9 cellular contexts compared by ENCODE assay signal in the genomic region with DNA sequence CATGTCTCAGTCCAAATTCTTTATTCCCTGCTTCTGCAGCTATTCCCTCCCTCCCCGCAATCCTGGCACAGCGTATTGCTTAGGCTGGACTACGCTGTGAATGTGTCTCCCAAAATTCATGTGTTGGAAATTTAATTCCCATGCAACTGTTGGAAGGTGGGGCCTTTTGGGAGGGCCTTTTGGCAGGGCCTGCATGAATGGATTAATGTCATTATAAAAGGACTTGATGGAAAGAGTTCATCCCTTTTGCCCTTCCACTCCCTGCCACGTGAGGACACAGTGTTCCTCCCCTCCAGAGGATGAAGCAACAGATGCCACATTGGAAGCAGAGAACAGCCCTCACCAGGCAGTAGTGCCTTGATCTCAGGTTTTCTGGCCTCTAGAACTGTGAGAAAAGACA. TPM values are rescaled to one million over a fixed set of nuclear protein-coding genes. Genes with fewer than 3 reads are reported as not detected.
DNase-seq lines count a peak whose midpoint lies in the region; ATAC-seq, FAIRE-seq and TF ChIP-seq lines count a peak whose summit lies in the region.
"Had no signal": no experiment of that assay in that cellular context is flagged by ENCODE, and none has a peak within 500 bp of the region (broad histone marks: within the 10 kb centered on the region; RNA-seq: fewer than 3 reads in every experiment).

No MANE protein-coding gene starts in this region.

- H3K9ac ChIP-seq in KMS-11 (no peak overlapping the region), endothelial cell of umbilical vein (replicated peaks; ENCODE audit: extremely low read depth, insufficient read depth, low read length) (no peak overlapping the region), liver (ENCODE audit: low read depth in 1 of 2, low read length in 2 of 2) (no peak overlapping the region)

- no peaks in the 10 kb centered on the region for H3K27me3 ChIP-seq in KMS-11 (ENCODE audit: insufficient read depth, low read depth)
- no peaks in the 10 kb centered on the region for H3K27me3 ChIP-seq in endothelial cell of umbilical vein (ENCODE audit: control insufficient read depth in 2 of 2, insufficient read depth in 2 of 2, low read length in 2 of 2)
- peaks cover 0 to 5% (median 0%) of the 10 kb centered on the region in 4 donors for H3K27me3 ChIP-seq in liver (ENCODE audit: control insufficient read depth in 4 of 4, insufficient read depth in 4 of 4, low read length in 3 of 4)
- peaks cover 0 to 4% of the 10 kb centered on the region in 2 donors for H3K27me3 ChIP-seq in tibial artery
- H3K27me3 ChIP-seq: SJCRH30 had no signal

- no TSS peak for BruUV-seq in endothelial cell of umbilical vein (replicated peaks; lab: Mats Ljungman, UMichigan)

- H3K4me1 ChIP-seq in KMS-11 (ENCODE audit: low read depth, poor library complexity, severe bottlenecking) (peaks cover 13% of the 10 kb centered on the region), endothelial cell of umbilical vein (ENCODE audit: control insufficient read depth, extremely low read depth, insufficient read depth, low read length) (peaks cover 3% of the 10 kb centered on the region), liver (ENCODE audit: control insufficient read depth in 4 of 4, insufficient read depth in 4 of 4, low read length in 3 of 4) (peaks cover 0 to 3% (median 2%) of the 10 kb centered on the region in 4 donors), tibial artery (peaks cover 0 to 7% (median 3%) of the 10 kb centered on the region in 4 donors)
- H3K4me1 ChIP-seq: SJCRH30 had no signal

- CTCF ChIA-PET in endothelial cell of umbilical vein (lab: Charles Lee), result interaction anchor here (0.6 to 4.9 kb wide), 16 partner anchors 11 to 627 kb away, joined by 3 to 50 read pairs (median 3); a partner anchor contains a TSS

- TF ChIP-seq POLR2A in endothelial cell of umbilical vein (IDR thresholded peaks at IDR 0.05; ENCODE audit: low read depth, low read length), result no peak

- H3K9me1 ChIP-seq in endothelial cell of umbilical vein (replicated peaks; ENCODE audit: control insufficient read depth, extremely low read depth, insufficient read depth, low read length), result no peaks in the 10 kb centered on the region

- H3K36me3 ChIP-seq in KMS-11 (ENCODE audit: insufficient read depth) (no peaks in the 10 kb centered on the region), endothelial cell of umbilical vein (ENCODE audit: control insufficient read depth in 2 of 2, extremely low read depth in 1 of 2, insufficient read depth in 2 of 2, low read length in 2 of 2) (no peaks in the 10 kb centered on the region), liver (ENCODE audit: control insufficient read depth in 4 of 4, insufficient read depth in 3 of 4, low read depth in 1 of 4, low read length in 3 of 4) (no peaks in the 10 kb centered on the region), tibial artery (no peaks in the 10 kb centered on the region)
- H3K36me3 ChIP-seq: SJCRH30 had no signal

- WGBS in liver, result 75% methylated on average over 4 of the region's 4 CpGs

- FAIRE-seq in endothelial cell of umbilical vein (lab: Jason Lieb, UNC), result no peak

- POLR2A ChIA-PET in endothelial cell of umbilical vein (lab: Charles Lee), result no interaction called here

- DNase-seq in endothelial cell of umbilical vein (ENCODE audit: low read depth, low spot score), result no peak
- DNase-seq in tibial artery, result peak; percentile 74 to 77
- no peak for DNase-seq in DMS79 (lab: John Stamatoyannopoulos, UW)
- DNase-seq in globus pallidus (ENCODE audit: low spot score), result no peak
- no peak for DNase-seq in NCI-H2227 (lab: John Stamatoyannopoulos, UW; ENCODE audit: unreplicated experiment)

- H3K79me2 ChIP-seq in KMS-11 (ENCODE audit: insufficient read depth, low read depth) (no peaks in the 10 kb centered on the region), endothelial cell of umbilical vein (ENCODE audit: control insufficient read depth, insufficient read depth, low read length) (no peaks in the 10 kb centered on the region)

- no peaks in the 10 kb centered on the region for H3K9me3 ChIP-seq in endothelial cell of umbilical vein (replicated peaks; ENCODE audit: control insufficient read depth, insufficient read depth, low read length)
- no peaks in the 10 kb centered on the region for H3K9me3 ChIP-seq in liver (ENCODE audit: control insufficient read depth in 4 of 4, low read length in 3 of 4)
- no peaks in the 10 kb centered on the region for H3K9me3 ChIP-seq in tibial artery
- H3K9me3 ChIP-seq: SJCRH30 had no signal

- TF ChIP-seq CTCF in KMS-11 (conservative IDR thresholded peaks at IDR 0.05; ENCODE audit: low read depth, low read length) (no peak), endothelial cell of umbilical vein (IDR thresholded peaks at IDR 0.05; ENCODE audit: extremely low read depth in 1 of 2, insufficient read depth in 1 of 2, low read depth in 1 of 2, low read length in 2 of 2) (no peak), liver (IDR thresholded peaks at IDR 0.05; ENCODE audit: low read depth, low read length, missing input control) (no peak), tibial artery (IDR thresholded peaks at IDR 0.05) (no peak)

- intact Hi-C loops in endothelial cell of umbilical vein (cut with micrococcal nuclease) (loop anchor here (2.0 kb wide), 1 partner anchor 125 kb away; no protein-coding TSS in a partner anchor), tibial artery (cut with DNase I; ENCODE audit: low total_unique reads) (no loop called here)

- TF ChIP-seq RAD21 in liver (IDR thresholded peaks at IDR 0.05), result no peak

- no peak overlapping the region for H3K27ac ChIP-seq in KMS-11
- H3K27ac ChIP-seq in endothelial cell of umbilical vein (ENCODE audit: insufficient read depth, low read depth, low read length), result no peak overlapping the region
- H3K27ac ChIP-seq in liver (ENCODE audit: low read depth in 1 of 2, low read length in 2 of 2), result no peak overlapping the region
- peak overlapping the region in 1 of 2 donors; percentile 30 for H3K27ac ChIP-seq in tibial artery
- H3K27ac ChIP-seq: SJCRH30 had no signal

- peak overlapping the region; percentile 76 for H2AFZ ChIP-seq in KMS-11 (ENCODE audit: low read depth)
- H2AFZ ChIP-seq in endothelial cell of umbilical vein (ENCODE audit: low read depth, low read length), result peak overlapping the region; percentile 71

- dilution Hi-C loops in endothelial cell of umbilical vein (cut with MboI; ENCODE audit: extremely low pct_ligation_motif_present, low sequenced_read_pairs), result no loop called here

- ATAC-seq in HG03139 (IDR thresholded peaks at IDR 0.05; ENCODE audit: unreplicated experiment), result no peak

- no peak overlapping the region for H3K4me3 ChIP-seq in KMS-11 (IDR thresholded peaks at IDR 0.05; ENCODE audit: insufficient read depth, low read depth, low read length)
- no peak overlapping the region for H3K4me3 ChIP-seq in endothelial cell of umbilical vein (replicated peaks in 1 of 3; ENCODE audit: insufficient read depth in 1 of 3, low read depth in 1 of 3, low read length in 3 of 3)
- no peak overlapping the region for H3K4me3 ChIP-seq in liver (ENCODE audit: low read depth in 1 of 3, low read length in 3 of 3)
- peak overlapping the region; percentile 16 to 37 for H3K4me3 ChIP-seq in tibial artery
- H3K4me3 ChIP-seq: SJCRH30 had no signal

- H4K20me1 ChIP-seq in KMS-11 (ENCODE audit: insufficient read depth), result no peaks in the 10 kb centered on the region
- H4K20me1 ChIP-seq in endothelial cell of umbilical vein (replicated peaks; ENCODE audit: control insufficient read depth, extremely low read depth, insufficient read depth, low read length), result no peaks in the 10 kb centered on the region

- H3K4me2 ChIP-seq in KMS-11 (peak overlapping the region; percentile 38; the same call in 1 of the 2 replicates), endothelial cell of umbilical vein (ENCODE audit: insufficient read depth, low read length) (no peak overlapping the region)

TF ChIP-seq in endothelial cell of umbilical vein, 7 proteins besides CTCF, POLR2A, EP300 and RAD21 (continues in another document):
- TF ChIP-seq FOS (IDR thresholded peaks at IDR 0.05; ENCODE audit: borderline replicate concordance, insufficient read depth, low read length), result no peak

RNA-seq across cellular contexts. Expression of a gene that starts 20.4 kb away (rescaled TPM):
- total RNA-seq in endothelial cell of umbilical vein, result 114 and 120 TPM in 2 replicates
- 41.7 and 41.8 TPM in 2 replicates for polyA plus RNA-seq in endothelial cell of umbilical vein
- polyA plus RNA-seq in endothelial cell of umbilical vein (2011; cell fraction: cytosol; rRNA removed), result 25.2 and 31.9 TPM in 2 replicates
- 186 and 198 TPM in 2 replicates for polyA plus RNA-seq in endothelial cell of umbilical vein (2011; cell fraction: nucleus; rRNA removed)
- polyA plus RNA-seq in endothelial cell of umbilical vein (2012), result 8.5 and 10.9 TPM in 2 replicates
- 33.6 and 45.1 TPM in 2 replicates for polyA minus RNA-seq in endothelial cell of umbilical vein
- polyA minus RNA-seq in endothelial cell of umbilical vein (2011; cell fraction: cytosol; rRNA and poly(A)+ RNA removed), result not detected
- 51.9 and 66.9 TPM in 2 replicates for polyA minus RNA-seq in endothelial cell of umbilical vein (2011; cell fraction: nucleus; rRNA and poly(A)+ RNA removed)
- total RNA-seq in liver, result 10 to 100 TPM in 1 of 2 donors, 1 to 10 TPM in 1; 2.6 to 15.1 TPM
- polyA plus RNA-seq in liver, result 10 to 100 TPM in 1 of 2 donors, 1 to 10 TPM in 1; 7.3 to 10.4 TPM

RNA-seq across cellular contexts. Expression of a gene that starts 51.8 kb away (rescaled TPM):
- total RNA-seq in endothelial cell of umbilical vein (21.6 and 22.8 TPM in 2 replicates), liver (1 to 10 TPM; 2.3 to 6.6 TPM)
- polyA plus RNA-seq in endothelial cell of umbilical vein (19.5 and 24.9 TPM in 2 replicates), liver (1 to 10 TPM; 6.0 to 8.0 TPM)
- polyA plus RNA-seq in endothelial cell of umbilical vein (2011; cell fraction: cytosol; rRNA removed), result 21.2 and 23.1 TPM in 2 replicates
- 16.1 and 19.8 TPM in 2 replicates for polyA plus RNA-seq in endothelial cell of umbilical vein (2011; cell fraction: nucleus; rRNA removed)
- 18.5 and 21.3 TPM in 2 replicates for polyA plus RNA-seq in endothelial cell of umbilical vein (2012)
- polyA minus RNA-seq in endothelial cell of umbilical vein, result 8.5 and 11.2 TPM in 2 replicates
- polyA minus RNA-seq in endothelial cell of umbilical vein (2011; cell fraction: cytosol; rRNA and poly(A)+ RNA removed), result not detected
- polyA minus RNA-seq in endothelial cell of umbilical vein (2011; cell fraction: nucleus; rRNA and poly(A)+ RNA removed), result 4.0 and 4.1 TPM in 2 replicates

RNA-seq across cellular contexts. Expression of a gene that starts 54.3 kb away (rescaled TPM):
- 95.9 and 100 TPM in 2 replicates for total RNA-seq in endothelial cell of umbilical vein
- polyA plus RNA-seq in endothelial cell of umbilical vein, result 75.5 and 82.3 TPM in 2 replicates
- polyA plus RNA-seq in endothelial cell of umbilical vein (2011; cell fraction: cytosol; rRNA removed), result 58.2 and 74.0 TPM in 2 replicates
- polyA plus RNA-seq in endothelial cell of umbilical vein (2011; cell fraction: nucleus; rRNA removed), result 292 and 336 TPM in 2 replicates
- polyA plus RNA-seq in endothelial cell of umbilical vein (2012), result 46.3 and 49.9 TPM in 2 replicates
- 80.9 and 94.8 TPM in 2 replicates for polyA minus RNA-seq in endothelial cell of umbilical vein
- 15.5 TPM for polyA minus RNA-seq in endothelial cell of umbilical vein (2011; cell fraction: cytosol; rRNA and poly(A)+ RNA removed)
- polyA minus RNA-seq in endothelial cell of umbilical vein (2011; cell fraction: nucleus; rRNA and poly(A)+ RNA removed), result 75.3 and 93.4 TPM in 2 replicates
- total RNA-seq in liver, result 10 to 100 TPM; 21.3 to 52.5 TPM
- polyA plus RNA-seq in liver, result 10 to 100 TPM in 1 of 2 donors, 1 to 10 TPM in 1; 1.5 to 16.0 TPM

Comparison
In these comparisons a context has a peak if more than half of its experiments do, and no peak if none do; other contexts are left out.
1. H3K4me3 ChIP-seq: peak in tibial artery (2 of 2); none in KMS-11 (single experiment), endothelial cell of umbilical vein (0 of 3) and liver (0 of 3).
2. DNase-seq: peak in tibial artery (2 of 2); none in endothelial cell of umbilical vein (single experiment), DMS79 (single experiment), globus pallidus (single experiment) and NCI-H2227 (single experiment).